Comparison of ENCODE assay signal across 2 cellular contexts in the genomic region with DNA sequence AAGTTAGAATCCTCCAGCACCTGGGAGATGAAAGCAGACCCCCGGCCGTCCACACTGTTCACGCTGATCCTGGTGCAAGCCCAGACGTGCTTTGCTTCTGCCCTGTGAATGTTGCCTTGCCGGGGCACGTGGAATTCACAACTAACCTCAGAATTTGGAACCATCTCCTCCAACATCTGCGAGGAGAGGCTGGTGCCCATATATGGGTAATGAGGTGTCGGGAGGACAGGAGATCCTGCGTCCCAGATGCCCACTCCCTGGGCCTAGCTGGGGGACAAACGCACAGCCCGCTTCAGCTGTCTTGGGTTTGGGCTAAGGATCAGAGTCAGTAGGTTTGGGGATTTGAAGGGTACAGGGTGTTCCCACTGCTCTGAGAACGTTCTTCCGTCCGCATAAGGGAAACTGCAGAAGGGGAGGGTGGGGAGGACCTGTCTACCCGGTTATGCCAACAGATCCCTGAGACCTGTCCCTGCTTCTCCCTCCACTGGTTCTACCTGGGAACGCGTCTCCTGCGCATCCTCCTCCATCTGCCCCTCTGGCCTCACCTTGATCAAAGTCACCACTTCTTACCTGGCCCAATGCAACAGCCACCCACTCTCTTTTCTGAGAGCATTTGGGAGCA.
TF ChIP-seq lines count a peak whose summit lies in the region.

No MANE protein-coding gene starts in this region.

TF ChIP-seq in H1, 55 proteins besides CTCF, POLR2A, EP300 and RAD21:
- TF ChIP-seq POLR2AphosphoS5 (IDR thresholded peaks at IDR 0.05; ENCODE audit: low read depth, low read length) (no peak), SAP30 (IDR thresholded peaks at IDR 0.05; ENCODE audit: insufficient read depth, insufficient replicate concordance, low read length) (no peak), ZNF274 (IDR thresholded peaks at IDR 0.05; ENCODE audit: borderline replicate concordance, extremely low read depth, low read length) (no peak), SRF (IDR thresholded peaks at IDR 0.05; ENCODE audit: low read depth, low read length) (peak; percentile 76)

TF ChIP-seq in SK-N-SH, 30 proteins besides CTCF, POLR2A, EP300 and RAD21:
- no peak for TF ChIP-seq POLR2AphosphoS5 (IDR thresholded peaks at IDR 0.05; ENCODE audit: low read depth, low read length)
- no peak for TF ChIP-seq FOSL2 (IDR thresholded peaks at IDR 0.05; ENCODE audit: borderline replicate concordance, low read depth)
- TF ChIP-seq, protein P1, sequence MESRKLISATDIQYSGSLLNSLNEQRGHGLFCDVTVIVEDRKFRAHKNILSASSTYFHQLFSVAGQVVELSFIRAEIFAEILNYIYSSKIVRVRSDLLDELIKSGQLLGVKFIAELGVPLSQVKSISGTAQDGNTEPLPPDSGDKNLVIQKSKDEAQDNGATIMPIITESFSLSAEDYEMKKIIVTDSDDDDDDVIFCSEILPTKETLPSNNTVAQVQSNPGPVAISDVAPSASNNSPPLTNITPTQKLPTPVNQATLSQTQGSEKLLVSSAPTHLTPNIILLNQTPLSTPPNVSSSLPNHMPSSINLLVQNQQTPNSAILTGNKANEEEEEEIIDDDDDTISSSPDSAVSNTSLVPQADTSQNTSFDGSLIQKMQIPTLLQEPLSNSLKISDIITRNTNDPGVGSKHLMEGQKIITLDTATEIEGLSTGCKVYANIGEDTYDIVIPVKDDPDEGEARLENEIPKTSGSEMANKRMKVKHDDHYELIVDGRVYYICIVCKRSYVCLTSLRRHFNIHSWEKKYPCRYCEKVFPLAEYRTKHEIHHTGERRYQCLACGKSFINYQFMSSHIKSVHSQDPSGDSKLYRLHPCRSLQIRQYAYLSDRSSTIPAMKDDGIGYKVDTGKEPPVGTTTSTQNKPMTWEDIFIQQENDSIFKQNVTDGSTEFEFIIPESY (IDR thresholded peaks at IDR 0.05; ENCODE audit: borderline replicate concordance, low read depth) = no peak
- no peak for TF ChIP-seq JUND (IDR thresholded peaks at IDR 0.05)
- TF ChIP-seq, protein P2, sequence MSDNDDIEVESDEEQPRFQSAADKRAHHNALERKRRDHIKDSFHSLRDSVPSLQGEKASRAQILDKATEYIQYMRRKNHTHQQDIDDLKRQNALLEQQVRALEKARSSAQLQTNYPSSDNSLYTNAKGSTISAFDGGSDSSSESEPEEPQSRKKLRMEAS (IDR thresholded peaks at IDR 0.05; ENCODE audit: low read depth) = no peak
- no peak for TF ChIP-seq NFIC (IDR thresholded peaks at IDR 0.05; ENCODE audit: borderline replicate concordance)
- TF ChIP-seq, protein P3, sequence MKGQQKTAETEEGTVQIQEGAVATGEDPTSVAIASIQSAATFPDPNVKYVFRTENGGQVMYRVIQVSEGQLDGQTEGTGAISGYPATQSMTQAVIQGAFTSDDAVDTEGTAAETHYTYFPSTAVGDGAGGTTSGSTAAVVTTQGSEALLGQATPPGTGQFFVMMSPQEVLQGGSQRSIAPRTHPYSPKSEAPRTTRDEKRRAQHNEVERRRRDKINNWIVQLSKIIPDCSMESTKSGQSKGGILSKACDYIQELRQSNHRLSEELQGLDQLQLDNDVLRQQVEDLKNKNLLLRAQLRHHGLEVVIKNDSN (IDR thresholded peaks at IDR 0.05; ENCODE audit: borderline replicate concordance, low read depth) = no peak
- no peak for TF ChIP-seq RFX5 (IDR thresholded peaks at IDR 0.05; ENCODE audit: low read length)
- TF ChIP-seq, protein P4, sequence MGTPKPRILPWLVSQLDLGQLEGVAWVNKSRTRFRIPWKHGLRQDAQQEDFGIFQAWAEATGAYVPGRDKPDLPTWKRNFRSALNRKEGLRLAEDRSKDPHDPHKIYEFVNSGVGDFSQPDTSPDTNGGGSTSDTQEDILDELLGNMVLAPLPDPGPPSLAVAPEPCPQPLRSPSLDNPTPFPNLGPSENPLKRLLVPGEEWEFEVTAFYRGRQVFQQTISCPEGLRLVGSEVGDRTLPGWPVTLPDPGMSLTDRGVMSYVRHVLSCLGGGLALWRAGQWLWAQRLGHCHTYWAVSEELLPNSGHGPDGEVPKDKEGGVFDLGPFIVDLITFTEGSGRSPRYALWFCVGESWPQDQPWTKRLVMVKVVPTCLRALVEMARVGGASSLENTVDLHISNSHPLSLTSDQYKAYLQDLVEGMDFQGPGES (IDR thresholded peaks at IDR 0.05; ENCODE audit: low read depth, low read length) = no peak
- TF ChIP-seq YY1 (IDR thresholded peaks at IDR 0.05; ENCODE audit: low read depth) = no peak
- no peak for TF ChIP-seq RCOR1 (IDR thresholded peaks at IDR 0.05; ENCODE audit: low read length)
TF ChIP-seq in SK-N-SH: peak in this region for 0.
